25 cellular contexts compared by ENCODE assay signal in the genomic region with DNA sequence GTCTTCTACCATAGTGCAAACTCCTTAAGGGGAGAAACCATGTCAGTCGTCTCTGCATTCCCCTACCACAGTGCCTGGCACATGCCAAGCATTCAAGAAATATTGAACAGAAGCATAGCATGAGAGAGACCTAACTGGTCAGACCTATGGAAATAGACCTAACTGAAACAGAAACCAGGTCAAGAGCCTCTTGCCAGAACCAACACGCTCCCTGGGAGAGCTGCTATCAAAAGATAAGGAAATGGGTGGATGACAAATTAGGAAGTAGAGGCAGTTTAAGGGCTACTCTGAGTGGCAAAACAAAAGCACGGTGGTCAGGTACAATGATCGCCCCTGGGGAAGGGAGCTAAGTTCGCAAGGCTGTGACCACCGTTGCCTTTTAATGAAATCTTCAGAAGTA.
DNase-seq lines count a peak whose midpoint lies in the region; ATAC-seq and TF ChIP-seq lines count a peak whose summit lies in the region.
"Had no signal": no experiment of that assay in that cellular context is flagged by ENCODE, and none has a peak within 500 bp of the region (broad histone marks: within the 10 kb centered on the region; RNA-seq: fewer than 3 reads in every experiment).

No MANE protein-coding gene starts in this region.

- H3K4me2 ChIP-seq in BLaER1: peak overlapping the region; percentile 75
- H3K4me2 ChIP-seq: hepatocyte had no signal

- no peak overlapping the region for H3K4me3 ChIP-seq in BLaER1
- H3K4me3 ChIP-seq in MG63: peak overlapping the region; percentile 3; the same call in 1 of the 2 replicates
- H3K4me3 ChIP-seq in mucosa of descending colon: no peak overlapping the region
- H3K4me3 ChIP-seq: gastroesophageal sphincter, hepatocyte, Peyer's patch had no signal

- DNase-seq in MG63: no peak
- peak; percentile 15 for DNase-seq in dermis blood vessel endothelial cell
- DNase-seq in mucosa of descending colon: no peak
- DNase-seq in activated CD8-positive, alpha-beta memory T cell treated with anti-CD3 and anti-CD28 coated beads for 24 hours: no peak
- no peak for DNase-seq in ACHN
- no peak for DNase-seq in foreskin melanocyte
- DNase-seq in effector CD4-positive, alpha-beta T cell: no peak
- DNase-seq: activated CD4-positive, CD25-positive, alpha-beta regulatory T cell; activated CD8-positive, alpha-beta memory T cell treated with anti-CD3 and anti-CD28 coated beads, Interleukin-2, amount 50 U/mL, for 4 hours; BE2C; cortex of kidney; DMS53; endodermal cell; esophagus squamous epithelium; GF-D8; left ventricle myocardium superior; NCI-H2171; NCI-H524 treated with DMSO at 0.1 percent for 48 hours; Peyer's patch; small intestine; stimulated activated CD4-positive, alpha-beta T cell treated with anti-CD3 and anti-CD28 coated beads, Interleukin-2, amount 100 ng/mL, for 24 hours; T1000 had no signal

- H4K20me1 ChIP-seq in BLaER1: no peaks in the 10 kb centered on the region

- no peak overlapping the region for H3K9ac ChIP-seq in BLaER1

- no peak for TF ChIP-seq CTCF in mucosa of descending colon (IDR thresholded peaks at IDR 0.05)

- intact Hi-C loops in mucosa of descending colon (cut with DNase I, micrococcal nuclease): no loop called here

- in situ Hi-C loops in ACHN (cut with HindIII; ENCODE audit: low pct_ligation_motif_present, low pct_unique_long_range_greater_than_20kb, low sequenced_read_pairs): no loop called here

- ATAC-seq in mucosa of descending colon: peak; percentile 10
- ATAC-seq: gastroesophageal sphincter, left ventricle myocardium superior had no signal

- H3K36me3 ChIP-seq in BLaER1 (no peaks in the 10 kb centered on the region), MG63 (no peaks in the 10 kb centered on the region), mucosa of descending colon (ENCODE audit: low read depth) (no peaks in the 10 kb centered on the region)
- H3K36me3 ChIP-seq: BE2C, esophagus squamous epithelium, gastroesophageal sphincter, Peyer's patch had no signal

- H3K27ac ChIP-seq in BLaER1: no peak overlapping the region
- H3K27ac ChIP-seq: gastroesophageal sphincter, hepatocyte, Peyer's patch had no signal

- peaks cover 14% of the 10 kb centered on the region for H3K9me3 ChIP-seq in BLaER1
- H3K9me3 ChIP-seq in MG63: no peaks in the 10 kb centered on the region
- H3K9me3 ChIP-seq in mucosa of descending colon: no peaks in the 10 kb centered on the region
- H3K9me3 ChIP-seq: BE2C, gastroesophageal sphincter had no signal

- peaks cover 35% of the 10 kb centered on the region for H3K4me1 ChIP-seq in BLaER1
- H3K4me1 ChIP-seq in mucosa of descending colon (ENCODE audit: low read depth): no peaks in the 10 kb centered on the region
- H3K4me1 ChIP-seq: Peyer's patch had no signal

- H3K27me3 ChIP-seq in BLaER1: no peaks in the 10 kb centered on the region
- H3K27me3 ChIP-seq in MG63: no peaks in the 10 kb centered on the region
- H3K27me3 ChIP-seq: BE2C, esophagus squamous epithelium, gastroesophageal sphincter, hepatocyte, Peyer's patch had no signal
